Comparison of ENCODE assay signal across 1 cellular context in genomic region chr19:47113446-47114348, GRCh38.
A peak's percentile ranks its signal among the peaks of the same experiment; 100 is the strongest.
TF ChIP-seq lines count a peak whose summit lies in the region.

ZC3H4 (minus strand) TSS chr19:47113776; CDS start chr19:47112584, 1,192 bp downstream.

TF ChIP-seq in K562, 482 proteins besides CTCF, POLR2A, EP300 and RAD21 (continued from another document and continues in another):
- TF ChIP-seq ZBTB40 (IDR thresholded peaks at IDR 0.05) (peak; percentile 79), ZBTB40 (CRISPR knock-in tag; IDR thresholded peaks at IDR 0.05) (no peak), PATZ1 (CRISPR knock-in tag; IDR thresholded peaks at IDR 0.05; ENCODE audit: borderline replicate concordance) (0 out of 2 replicates have a peak, but pooled peaks have one; percentile 41), HIVEP1 (CRISPR knock-in tag; IDR thresholded peaks at IDR 0.05) (no peak), MLLT1 (IDR thresholded peaks at IDR 0.05) (peak; percentile 76 to 82; a peak in 3 of 4 replicates), MTA3 (IDR thresholded peaks at IDR 0.05; ENCODE audit: borderline replicate concordance) (peak; percentile 84), GMEB1 (CRISPR knock-in tag; IDR thresholded peaks at IDR 0.05) (no peak), MEF2D (tag; conservative IDR thresholded peaks at IDR 0.05; ENCODE audit: low read depth) (peak; percentile 96), ZNF165 (CRISPR knock-in tag; IDR thresholded peaks at IDR 0.05; ENCODE audit: borderline replicate concordance) (0 out of 2 replicates have a peak, but pooled peaks have one; percentile 29), JUN (IDR thresholded peaks at IDR 0.05; ENCODE audit: borderline replicate concordance, low read depth, low read length) (peak; percentile 98), JUN (CRISPR knock-in tag; IDR thresholded peaks at IDR 0.05; ENCODE audit: borderline replicate concordance) (peak; percentile 85), PML (IDR thresholded peaks at IDR 0.05; ENCODE audit: low read length) (peak; percentile 63; the same call in 1 of the 2 replicates), SIN3A (IDR thresholded peaks at IDR 0.05; ENCODE audit: borderline replicate concordance in 2 of 2, control insufficient read depth in 1 of 2, low read depth in 2 of 2, low read length in 2 of 2) (peak in 1 of 2 experiments; percentile 40; a peak in 1 of 4 replicates), NCOA1 (IDR thresholded peaks at IDR 0.05; ENCODE audit: low read depth) (peak; percentile 90), ELF4 (CRISPR knock-in tag; IDR thresholded peaks at IDR 0.05) (no peak), THRB (CRISPR knock-in tag; conservative IDR thresholded peaks at IDR 0.05) (peak; percentile 86; the same call in 1 of the 2 replicates), HMG20B (CRISPR knock-in tag; IDR thresholded peaks at IDR 0.05) (no peak), DNMT1 (IDR thresholded peaks at IDR 0.05) (peak; percentile 75; the same call in 1 of the 2 replicates), TAF7 (tag; IDR thresholded peaks at IDR 0.05) (peak; percentile 66; the same call in 1 of the 2 replicates), ZEB2 (IDR thresholded peaks at IDR 0.05) (peak; percentile 23; the same call in 1 of the 2 replicates), SMAD4 (CRISPR knock-in tag; conservative IDR thresholded peaks at IDR 0.05) (peak; percentile 60; the same call in 1 of the 2 replicates), ZNF589 (CRISPR knock-in tag; IDR thresholded peaks at IDR 0.05; ENCODE audit: low read depth) (peak; percentile 86; the same call in 1 of the 2 replicates), PHB2 (IDR thresholded peaks at IDR 0.05; ENCODE audit: low read depth) (peak; percentile 15; the same call in 1 of the 2 replicates), TCF15 (CRISPR knock-in tag; IDR thresholded peaks at IDR 0.05) (peak; percentile 60; the same call in 1 of the 2 replicates), ILK (tag; IDR thresholded peaks at IDR 0.05; ENCODE audit: borderline replicate concordance, low read depth) (no peak), E2F8 (IDR thresholded peaks at IDR 0.05; ENCODE audit: low read depth, partially characterized antibody) (peak; percentile 74), KLF13 (tag; IDR thresholded peaks at IDR 0.05; ENCODE audit: borderline replicate concordance, low read depth) (0 out of 2 replicates have a peak, but pooled peaks have one; percentile 26), GABPB1 (CRISPR knock-in tag; IDR thresholded peaks at IDR 0.05) (peak; percentile 92), KDM5B (IDR thresholded peaks at IDR 0.05; ENCODE audit: insufficient replicate concordance, low read depth, low read length) (peak; percentile 54), MBD1 (CRISPR knock-in tag; IDR thresholded peaks at IDR 0.05) (no peak), CBFA2T2 (conservative IDR thresholded peaks at IDR 0.05) (no peak), EP400 (IDR thresholded peaks at IDR 0.05) (peak; percentile 62), MECOM (CRISPR knock-in tag; IDR thresholded peaks at IDR 0.05) (peak; percentile 49; the same call in 1 of the 2 replicates), TAF9B (IDR thresholded peaks at IDR 0.05; ENCODE audit: partially characterized antibody) (no peak), SMARCA4 (IDR thresholded peaks at IDR 0.05) (peak; percentile 75), ATF2 (CRISPR knock-in tag; IDR thresholded peaks at IDR 0.05) (peak; percentile 95; the same call in 1 of the 2 replicates)
